Comparison of ENCODE assay signal across 17 cellular contexts in the genomic region with DNA sequence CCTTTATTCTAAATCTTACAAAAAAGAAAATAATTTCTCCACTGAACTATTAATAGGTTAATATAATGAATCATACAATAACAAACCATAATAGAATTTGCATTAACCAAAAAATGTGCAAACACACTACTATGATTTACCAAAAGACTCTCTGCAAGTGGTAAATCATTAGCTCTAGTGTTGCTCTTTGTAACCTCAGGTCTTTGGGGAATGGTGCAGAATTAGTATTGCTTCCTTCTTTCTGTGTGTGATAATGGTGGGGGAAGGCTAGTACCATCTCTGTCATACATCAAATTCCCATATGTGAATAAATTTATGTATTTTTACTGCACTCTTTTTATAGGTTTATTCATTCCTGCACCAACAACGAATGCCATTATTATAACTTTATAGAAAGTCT.
DNase-seq lines count a peak whose midpoint lies in the region; ATAC-seq, FAIRE-seq and TF ChIP-seq lines count a peak whose summit lies in the region.
"Had no signal": no experiment of that assay in that cellular context is flagged by ENCODE, and none has a peak within 500 bp of the region (broad histone marks: within the 10 kb centered on the region; RNA-seq: fewer than 3 reads in every experiment).

No MANE protein-coding gene starts in this region.

- intact Hi-C loops in right lobe of liver (cut with DNase I), result no loop called here

- H3K4me1 ChIP-seq in right lobe of liver (peaks cover 0 to 9% (median 0%) of the 10 kb centered on the region in 4 donors), osteoblast (ENCODE audit: insufficient read depth, low read length) (no peaks in the 10 kb centered on the region)

- H3K27me3 ChIP-seq in right lobe of liver (no peaks in the 10 kb centered on the region), osteoblast (ENCODE audit: insufficient read depth, low read length) (no peaks in the 10 kb centered on the region)

- H3K36me3 ChIP-seq in right lobe of liver (no peaks in the 10 kb centered on the region), osteoblast (ENCODE audit: insufficient read depth, low read length) (peaks cover 3% of the 10 kb centered on the region)

- FAIRE-seq in GM19239 (lab: Jason Lieb, UNC), result peak; percentile 71

- peak; percentile 80 for ATAC-seq in HG02588 (IDR thresholded peaks at IDR 0.05; ENCODE audit: unreplicated experiment)
- ATAC-seq in HG03175 (IDR thresholded peaks at IDR 0.05; ENCODE audit: unreplicated experiment), result peak; percentile 97
- ATAC-seq in right lobe of liver, result peak; percentile 54 to 83 (median 76)
- ATAC-seq: activated T-cell treated with anti-CD3 and anti-CD28 coated beads, Interleukin-2, amount 50 U/mL, for 4 hours had no signal

- no peak for TF ChIP-seq POLR2A in right lobe of liver (IDR thresholded peaks at IDR 0.05)

- H3K4me2 ChIP-seq in osteoblast (ENCODE audit: insufficient read depth, low read length), result no peak overlapping the region

- DNase-seq in GM19239 (ENCODE audit: insufficient read length, low spot score), result no peak
- no peak for DNase-seq in right lobe of liver
- DNase-seq in NCI-H510A treated with DMSO at 0.1 percent for 48 hours (lab: John Stamatoyannopoulos, UW), result no peak
- no peak for DNase-seq in HPDE6-E6E7 (ENCODE audit: extremely low spot score)
- DNase-seq in DMS79 (lab: John Stamatoyannopoulos, UW), result no peak
- DNase-seq in osteoblast (ENCODE audit: insufficient read length, low spot score, missing footprints), result no peak
- DNase-seq: activated CD4-positive, CD25-positive, alpha-beta regulatory T cell treated with anti-CD3 and anti-CD28 coated beads, Interleukin-2, amount 50 U/mL, for 72 hours; activated T-cell treated with anti-CD3 and anti-CD28 coated beads, Interleukin-2, amount 50 U/mL, for 4 hours; GDM1; NCI-H2081 treated with DMSO at 0.1 percent for 48 hours; nucleus accumbens; small intestine; SW 1271 had no signal

- H3K9me3 ChIP-seq in right lobe of liver (no peaks in the 10 kb centered on the region), osteoblast (ENCODE audit: low read depth, low read length) (no peaks in the 10 kb centered on the region)

- no peak for TF ChIP-seq CTCF in right lobe of liver (IDR thresholded peaks at IDR 0.05)
- no peak for TF ChIP-seq CTCF in osteoblast (IDR thresholded peaks at IDR 0.05; ENCODE audit: extremely low read depth, low read depth, low read length)

- no peak overlapping the region for H2AFZ ChIP-seq in osteoblast (ENCODE audit: low read length)

- H3K4me3 ChIP-seq in right lobe of liver (no peak overlapping the region), osteoblast (ENCODE audit: insufficient read depth, low read length) (no peak overlapping the region)
- H3K4me3 ChIP-seq: coronary artery had no signal

- WGBS in right lobe of liver (ENCODE audit: insufficient coverage, low coverage, low lambda C conversion rate, missing lambda C conversion rate), result 50% methylated on average over 1 of the region's 1 CpG

- H3K27ac ChIP-seq in right lobe of liver (no peak overlapping the region), osteoblast (ENCODE audit: low read depth, low read length) (no peak overlapping the region)
- H3K27ac ChIP-seq: C4-2B, coronary artery had no signal

- no peaks in the 10 kb centered on the region for H3K79me2 ChIP-seq in osteoblast (ENCODE audit: insufficient read depth, low read length)

- H4K20me1 ChIP-seq in osteoblast (ENCODE audit: insufficient read depth, low read length), result no peaks in the 10 kb centered on the region
